1 cellular context compared by ENCODE assay signal in the genomic region with DNA sequence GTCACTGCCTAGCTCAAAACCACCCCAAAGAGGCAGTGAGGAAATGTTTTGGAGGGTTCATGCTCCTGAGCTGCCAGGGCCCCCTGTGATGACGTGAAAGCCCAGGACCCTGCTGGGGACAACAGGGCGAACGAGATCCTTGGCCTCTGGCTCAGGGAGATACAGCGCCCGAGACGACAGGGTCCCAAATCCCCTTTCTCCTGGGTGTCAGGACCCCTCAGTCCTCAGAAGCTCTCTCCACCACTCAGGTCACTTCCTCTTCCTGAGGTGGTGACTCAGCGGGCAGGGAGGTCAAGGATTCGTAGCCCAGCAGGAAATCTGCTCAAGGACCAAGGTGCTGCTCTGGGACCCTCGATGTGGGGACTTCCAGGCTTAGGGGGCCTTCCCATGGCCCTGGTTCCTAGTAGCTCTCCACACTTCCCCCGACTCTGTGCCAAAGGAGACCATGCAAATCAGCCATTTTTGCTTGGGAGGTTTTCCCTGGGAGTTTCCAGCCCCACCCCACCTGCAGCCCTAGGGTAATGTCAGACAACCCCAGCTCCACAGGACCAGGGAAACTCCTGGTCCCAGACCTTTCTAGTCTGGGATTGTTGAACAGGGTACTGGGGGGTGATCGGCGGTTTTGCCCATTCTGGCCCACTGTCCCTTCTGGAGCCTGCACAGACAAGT.
A peak's percentile ranks its signal among the peaks of the same experiment; 100 is the strongest.
TF ChIP-seq lines count a peak whose summit lies in the region.

No MANE protein-coding gene starts in this region.

TF ChIP-seq in H1, 55 proteins besides CTCF, POLR2A, EP300 and RAD21:
- no peak for TF ChIP-seq SP1 (IDR thresholded peaks at IDR 0.05; ENCODE audit: low read depth, low read length)
- 0 out of 2 replicates have a peak, but pooled peaks have one; percentile 2 for TF ChIP-seq RBBP5 (IDR thresholded peaks at IDR 0.05; ENCODE audit: borderline replicate concordance, low read depth, low read length)
- TF ChIP-seq CHD2 (IDR thresholded peaks at IDR 0.05; ENCODE audit: low read length), result no peak
- TF ChIP-seq, protein P1, sequence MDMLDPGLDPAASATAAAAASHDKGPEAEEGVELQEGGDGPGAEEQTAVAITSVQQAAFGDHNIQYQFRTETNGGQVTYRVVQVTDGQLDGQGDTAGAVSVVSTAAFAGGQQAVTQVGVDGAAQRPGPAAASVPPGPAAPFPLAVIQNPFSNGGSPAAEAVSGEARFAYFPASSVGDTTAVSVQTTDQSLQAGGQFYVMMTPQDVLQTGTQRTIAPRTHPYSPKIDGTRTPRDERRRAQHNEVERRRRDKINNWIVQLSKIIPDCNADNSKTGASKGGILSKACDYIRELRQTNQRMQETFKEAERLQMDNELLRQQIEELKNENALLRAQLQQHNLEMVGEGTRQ (IDR thresholded peaks at IDR 0.05; ENCODE audit: low read length), result no peak
- no peak for TF ChIP-seq ASH2L (IDR thresholded peaks at IDR 0.05; ENCODE audit: low read length)
- 0 out of 2 replicates have a peak, but pooled peaks have one; percentile 5 for TF ChIP-seq CREB1 (IDR thresholded peaks at IDR 0.05)
